Comparison of ENCODE assay signal across 22 cellular contexts in genomic region chr7:76252020-76252419, GRCh38. TPM values are rescaled to one million over a fixed set of nuclear protein-coding genes. Genes with fewer than 3 reads are reported as not detected.
DNase-seq lines count a peak whose midpoint lies in the region; ATAC-seq, FAIRE-seq and TF ChIP-seq lines count a peak whose summit lies in the region.
"Had no signal": no experiment of that assay in that cellular context is flagged by ENCODE, and none has a peak within 500 bp of the region (broad histone marks: within the 10 kb centered on the region; RNA-seq: fewer than 3 reads in every experiment).

No MANE protein-coding gene starts in this region.

- TF ChIP-seq EP300 in HepG2 (IDR thresholded peaks at IDR 0.05; ENCODE audit: low read depth in 2 of 2, low read length in 2 of 2), result no peak
- TF ChIP-seq EP300 in HepG2 (CRISPR knock-in tag; IDR thresholded peaks at IDR 0.05; ENCODE audit: borderline replicate concordance), result no peak
- no peak for TF ChIP-seq EP300 in H1 (IDR thresholded peaks at IDR 0.05; ENCODE audit: borderline replicate concordance in 1 of 2, low read depth in 2 of 2, low read length in 2 of 2)

- H3K4me1 Mint-ChIP-seq in H9, result peaks cover 15 to 23% of the 10 kb centered on the region in 2 experiments
- H3K4me1 Mint-ChIP-seq in immature natural killer cell, result no peaks in the 10 kb centered on the region
- H3K4me1 Mint-ChIP-seq in activated CD8-positive, alpha-beta memory T cell treated with anti-CD3 and anti-CD28 coated beads, Interleukin-2, amount 10 ng/mL, durations not matched to agents 7 days and 5 days, result no peaks in the 10 kb centered on the region
- H3K4me1 Mint-ChIP-seq: CD4-positive, alpha-beta memory T cell had no signal

- H3K9me3 Mint-ChIP-seq in H9 (no peaks in the 10 kb centered on the region), immature natural killer cell (no peaks in the 10 kb centered on the region)
- no peaks in the 10 kb centered on the region for H3K9me3 Mint-ChIP-seq in activated CD8-positive, alpha-beta memory T cell treated with anti-CD3 and anti-CD28 coated beads, Interleukin-2, amount 10 ng/mL, durations not matched to agents 7 days and 5 days (ENCODE audit: low read depth)
- H3K9me3 Mint-ChIP-seq: CD4-positive, alpha-beta memory T cell had no signal

- H4K91ac ChIP-seq in H9 (ENCODE audit: insufficient read length, low read depth, low read length), result no peak overlapping the region
- H4K91ac ChIP-seq in H1 (replicated peaks; ENCODE audit: insufficient read length, low read length), result no peak overlapping the region

- H3K23me2 ChIP-seq in H9 (ENCODE audit: insufficient read length, low read depth, low read length, poor library complexity, severe bottlenecking) (no peaks in the 10 kb centered on the region), H1 (ENCODE audit: low read depth, low read length) (no peaks in the 10 kb centered on the region)

- H3K36me3 ChIP-seq in HepG2 (replicated peaks in 1 of 2; ENCODE audit: control insufficient read depth in 1 of 2, insufficient read depth in 2 of 2, low read length in 2 of 2), result no peaks in the 10 kb centered on the region
- no peaks in the 10 kb centered on the region for H3K36me3 ChIP-seq in right lobe of liver
- peaks cover 0 to 1% (median 0%) of the 10 kb centered on the region in 4 experiments; a peak in 2 of 8 replicates for H3K36me3 ChIP-seq in H1 (ENCODE audit: control insufficient read depth in 2 of 4, insufficient read depth in 4 of 4, low read length in 3 of 4)
- no peaks in the 10 kb centered on the region for H3K36me3 ChIP-seq in vagina
- H3K36me3 ChIP-seq: BLaER1 treated with 17β-estradiol and CSF1 and Interleukin-3, amounts not matched to agents 10 nM and 100 nM had no signal

- FAIRE-seq in HepG2 (lab: Jason Lieb, UNC) (no peak), H1 (lab: Jason Lieb, UNC) (no peak)
- FAIRE-seq: A549, GM12891, GM18507 had no signal

- no peak for TF ChIP-seq CTCF in HepG2 (CRISPR knock-in tag; IDR thresholded peaks at IDR 0.05)
- no peak for TF ChIP-seq CTCF in right lobe of liver (IDR thresholded peaks at IDR 0.05)
- no peak for TF ChIP-seq CTCF in H9 (conservative IDR thresholded peaks at IDR 0.05)
- TF ChIP-seq CTCF in H1 (IDR thresholded peaks at IDR 0.05; ENCODE audit: control extremely low read depth in 1 of 3, insufficient read depth in 1 of 3, low read depth in 1 of 3, low read length in 3 of 3), result no peak
- no peak for TF ChIP-seq CTCF in vagina (IDR thresholded peaks at IDR 0.05)

- no peak overlapping the region for H3K18ac ChIP-seq in H9 (ENCODE audit: insufficient read length, low read depth, low read length)
- H3K18ac ChIP-seq in H1 (ENCODE audit: extremely low read depth, low read length), result no peak overlapping the region

- no peak overlapping the region for H4K5ac ChIP-seq in H9 (ENCODE audit: insufficient read length, low read depth, low read length)
- no peak overlapping the region for H4K5ac ChIP-seq in H1 (ENCODE audit: insufficient read length, low read depth, low read length)

- H2BK15ac ChIP-seq in H9 (ENCODE audit: low read depth, low read length) (no peak overlapping the region), H1 (ENCODE audit: low read length) (no peak overlapping the region)

- no peak overlapping the region for H2BK20ac ChIP-seq in H9 (ENCODE audit: low read depth, low read length, poor library complexity, severe bottlenecking)
- H2BK20ac ChIP-seq in H1 (ENCODE audit: low read length), result no peak overlapping the region

- H3K9ac ChIP-seq in HepG2 (ENCODE audit: insufficient read depth, low read depth, low read length) (no peak overlapping the region), H9 (ENCODE audit: extremely low read depth, insufficient read length, low read length) (no peak overlapping the region), H1 (replicated peaks in 1 of 4; ENCODE audit: extremely low read depth in 1 of 4, low read depth in 3 of 4, low read length in 3 of 4) (no peak overlapping the region)
- H3K9ac ChIP-seq: BLaER1 treated with 17β-estradiol and CSF1 and Interleukin-3, amounts not matched to agents 10 nM and 100 nM had no signal

- DNase-seq in HepG2 (ENCODE audit: low spot score) (no peak), right lobe of liver (no peak), H9 (no peak), H1 (ENCODE audit: low read depth in 1 of 2, low spot score in 2 of 2) (no peak), vagina (ENCODE audit: extremely low spot score in 2 of 2) (no peak), immature natural killer cell (no peak)
- DNase-seq in activated CD8-positive, alpha-beta memory T cell treated with anti-CD3 and anti-CD28 coated beads, Interleukin-2, amount 10 ng/mL, durations not matched to agents 7 days and 5 days, result no peak
- DNase-seq: 8988T; ACHN; AML-193; BE2C; Calu3; CD4-positive, alpha-beta memory T cell; COR-L47; DMS53; DMS79 treated with DMSO at 0.1 percent for 48 hours; GF-D8; HCEC 1CT had no signal

- H3K27me3 Mint-ChIP-seq in H9 (ENCODE audit: low read depth), result no peaks in the 10 kb centered on the region
- H3K27me3 Mint-ChIP-seq in immature natural killer cell (ENCODE audit: low read depth in 3 of 3), result peaks cover 3 to 8% (median 5%) of the 10 kb centered on the region in 3 donors
- H3K27me3 Mint-ChIP-seq in activated CD8-positive, alpha-beta memory T cell treated with anti-CD3 and anti-CD28 coated beads, Interleukin-2, amount 10 ng/mL, durations not matched to agents 7 days and 5 days, result peaks cover 3% of the 10 kb centered on the region

- H2AFZ ChIP-seq in HepG2 (ENCODE audit: low read length), result no peak overlapping the region
- no peak overlapping the region for H2AFZ ChIP-seq in H9 (ENCODE audit: low read length)
- H2AFZ ChIP-seq in H1 (ENCODE audit: low read length), result no peak overlapping the region

- H3K4me3 Mint-ChIP-seq in H9, result no peak overlapping the region; a peak in 1 of 5 replicates
- no peak overlapping the region for H3K4me3 Mint-ChIP-seq in immature natural killer cell
- no peak overlapping the region for H3K4me3 Mint-ChIP-seq in activated CD8-positive, alpha-beta memory T cell treated with anti-CD3 and anti-CD28 coated beads, Interleukin-2, amount 10 ng/mL, durations not matched to agents 7 days and 5 days
- H3K4me3 Mint-ChIP-seq: CD4-positive, alpha-beta memory T cell had no signal

- H3K4me2 ChIP-seq in HepG2 (ENCODE audit: low read depth, low read length) (no peak overlapping the region), H9 (ENCODE audit: insufficient read depth, insufficient read length, low read length) (peak overlapping the region; percentile 1), H1 (ENCODE audit: insufficient read depth in 1 of 2, low read depth in 2 of 2, low read length in 2 of 2) (peak overlapping the region; percentile 27 to 45; a peak in 2 of 4 replicates)
- H3K4me2 ChIP-seq: A549; BLaER1 treated with 17β-estradiol and CSF1 and Interleukin-3, amounts not matched to agents 10 nM and 100 nM had no signal

- peak overlapping the region in 1 of 3 experiments; percentile 76; a peak in 1 of 7 replicates for H3K27ac Mint-ChIP-seq in H9
- H3K27ac Mint-ChIP-seq in immature natural killer cell, result no peak overlapping the region
- H3K27ac Mint-ChIP-seq in activated CD8-positive, alpha-beta memory T cell treated with anti-CD3 and anti-CD28 coated beads, Interleukin-2, amount 10 ng/mL, durations not matched to agents 7 days and 5 days, result no peak overlapping the region
- H3K27ac Mint-ChIP-seq: CD4-positive, alpha-beta memory T cell had no signal

- H3T11ph ChIP-seq in H9 (ENCODE audit: low read length), result no peak overlapping the region

- H3K79me1 ChIP-seq in H9 (ENCODE audit: insufficient read depth, low read depth, low read length, poor library complexity, severe bottlenecking) (no peaks in the 10 kb centered on the region), H1 (ENCODE audit: low read depth, low read length) (no peaks in the 10 kb centered on the region; the same call in 1 of the 2 replicates)

- H2BK5ac ChIP-seq in H9 (ENCODE audit: insufficient read length, low read length) (no peak overlapping the region), H1 (ENCODE audit: low read depth, low read length) (no peak overlapping the region)

- H3K79me2 ChIP-seq in HepG2 (ENCODE audit: insufficient read depth, low read length), result no peaks in the 10 kb centered on the region
- no peaks in the 10 kb centered on the region for H3K79me2 ChIP-seq in H9 (ENCODE audit: insufficient read depth, low read length)
- no peaks in the 10 kb centered on the region for H3K79me2 ChIP-seq in H1 (ENCODE audit: control insufficient read depth in 1 of 2, insufficient read depth in 2 of 2, low read length in 2 of 2)

- no peak overlapping the region for H2BK12ac ChIP-seq in H9 (ENCODE audit: insufficient read length, low read depth, low read length)
- H2BK12ac ChIP-seq in H1 (ENCODE audit: low read depth, low read length), result 0 out of 2 replicates have a peak overlapping the region, but pooled peaks have one; percentile 7

- H3K23ac ChIP-seq in H9 (ENCODE audit: insufficient read length, low read depth, low read length) (no peak overlapping the region), H1 (ENCODE audit: insufficient read length) (no peak overlapping the region)

- H3K56ac ChIP-seq in H9 (ENCODE audit: insufficient read length, low read depth, low read length) (no peak overlapping the region), H1 (replicated peaks; ENCODE audit: insufficient read length, low read depth, low read length) (no peak overlapping the region)

- H4K8ac ChIP-seq in H9 (replicated peaks; ENCODE audit: insufficient read length, low read depth, low read length) (no peak overlapping the region), H1 (ENCODE audit: extremely low read depth, insufficient read depth, low read length) (no peak overlapping the region)

- TF ChIP-seq RAD21 in HepG2 (CRISPR knock-in tag; IDR thresholded peaks at IDR 0.05) (no peak), H1 (IDR thresholded peaks at IDR 0.05 in 1 of 2, conservative IDR thresholded peaks at IDR 0.05 in 1 of 2; ENCODE audit: low read depth in 2 of 2, low read length in 2 of 2) (no peak)

- H4K20me1 ChIP-seq in HepG2 (ENCODE audit: insufficient read depth, low read length) (no peaks in the 10 kb centered on the region), H9 (ENCODE audit: control insufficient read depth, insufficient read depth, insufficient read length) (peaks cover 3% of the 10 kb centered on the region), H1 (replicated peaks in 1 of 2; ENCODE audit: control insufficient read depth in 1 of 2, insufficient read depth in 2 of 2, low read length in 2 of 2) (no peaks in the 10 kb centered on the region)

- H3K4me3 ChIP-seq in HepG2 (replicated peaks in 1 of 3; ENCODE audit: insufficient read depth in 1 of 3, low read depth in 2 of 3, low read length in 3 of 3) (no peak overlapping the region), right lobe of liver (no peak overlapping the region), H1 (ENCODE audit: extremely low read depth in 1 of 4, insufficient read depth in 2 of 4, low read depth in 3 of 4, low read length in 4 of 4) (no peak overlapping the region), vagina (no peak overlapping the region)
- H3K4me3 ChIP-seq: A549; BLaER1 treated with 17β-estradiol and CSF1 and Interleukin-3, amounts not matched to agents 10 nM and 100 nM had no signal

- H2AK5ac ChIP-seq in H9 (ENCODE audit: insufficient read length, low read length), result no peak overlapping the region
- H2AK5ac ChIP-seq in H1 (ENCODE audit: low read depth, low read length), result no peak overlapping the region

- H3K27me3 ChIP-seq in HepG2 (ENCODE audit: control insufficient read depth in 1 of 2, insufficient read depth in 2 of 2, low read length in 2 of 2), result no peaks in the 10 kb centered on the region
- H3K27me3 ChIP-seq in right lobe of liver, result no peaks in the 10 kb centered on the region
- H3K27me3 ChIP-seq in H9 (ENCODE audit: insufficient read depth, low read length), result no peaks in the 10 kb centered on the region
- H3K27me3 ChIP-seq in H1 (replicated peaks in 1 of 4; ENCODE audit: control insufficient read depth in 3 of 4, extremely low read depth in 1 of 4, insufficient read depth in 3 of 4, low read length in 3 of 4), result no peaks in the 10 kb centered on the region
- no peaks in the 10 kb centered on the region for H3K27me3 ChIP-seq in vagina
- H3K27me3 ChIP-seq: BE2C; BLaER1 treated with 17β-estradiol and CSF1 and Interleukin-3, amounts not matched to agents 10 nM and 100 nM had no signal

- WGBS in HepG2 (ENCODE audit: low lambda C conversion rate), result 90% methylated on average over 6 of the region's 6 CpGs
- 82% methylated on average over 5 of the region's 6 CpGs for WGBS in right lobe of liver (ENCODE audit: insufficient coverage, low coverage, low lambda C conversion rate, missing lambda C conversion rate)
- WGBS in H9 (ENCODE audit: extremely low coverage, insufficient read length, low lambda C conversion rate), result no CpG with 5 or more reads among the region's 6 CpGs
- 62% methylated on average over 6 of the region's 6 CpGs; no CpG with 5 or more reads in 1 of the 2 experiments for whole genome bisulfite sequencing in H1 (ENCODE audit: extremely low coverage in 1 of 2, insufficient coverage in 1 of 2, insufficient read length in 1 of 2, insufficient replicate concordance in 2 of 2, low coverage in 1 of 2, low lambda C conversion rate in 2 of 2, missing lambda C conversion rate in 1 of 2), 2 experiments

- peaks cover 3 to 19% (median 6%) of the 10 kb centered on the region in 3 experiments for H3K36me3 Mint-ChIP-seq in H9 (ENCODE audit: insufficient read depth in 1 of 3, low read depth in 3 of 3)
- H3K36me3 Mint-ChIP-seq in immature natural killer cell, result no peaks in the 10 kb centered on the region
- H3K36me3 Mint-ChIP-seq in activated CD8-positive, alpha-beta memory T cell treated with anti-CD3 and anti-CD28 coated beads, Interleukin-2, amount 10 ng/mL, durations not matched to agents 7 days and 5 days, result no peaks in the 10 kb centered on the region
- H3K36me3 Mint-ChIP-seq: CD4-positive, alpha-beta memory T cell had no signal

- BruUV-seq in HepG2 (replicated peaks; lab: Mats Ljungman, UMichigan), result no TSS peak

- H3K4me1 ChIP-seq in HepG2 (ENCODE audit: insufficient read depth, low read length) (peaks cover 55% of the 10 kb centered on the region), right lobe of liver (no peaks in the 10 kb centered on the region), H9 (ENCODE audit: insufficient read depth, low read length) (no peaks in the 10 kb centered on the region; the same call in 1 of the 2 replicates), H1 (replicated peaks in 1 of 4; ENCODE audit: control insufficient read depth in 3 of 4, insufficient read depth in 4 of 4, low read length in 3 of 4) (peaks cover 1 to 6% (median 3%) of the 10 kb centered on the region in 4 experiments; a peak in 2 of 7 replicates), vagina (peaks cover 9% of the 10 kb centered on the region)

- no peak overlapping the region for H3K14ac ChIP-seq in H9 (ENCODE audit: insufficient read depth, low read length)
- no peak overlapping the region for H3K14ac ChIP-seq in H1 (ENCODE audit: insufficient read length)

- TF ChIP-seq POLR2A in HepG2 (IDR thresholded peaks at IDR 0.05; ENCODE audit: insufficient read depth in 1 of 2, low read depth in 2 of 2, low read length in 2 of 2) (no peak), right lobe of liver (IDR thresholded peaks at IDR 0.05) (no peak), H1 (IDR thresholded peaks at IDR 0.05; ENCODE audit: control extremely low read depth in 1 of 2, low read depth in 2 of 2, low read length in 2 of 2) (no peak), vagina (IDR thresholded peaks at IDR 0.05) (no peak)

- H3K4ac ChIP-seq in H9 (ENCODE audit: low read depth, low read length), result no peak overlapping the region
- H3K4ac ChIP-seq in H1 (replicated peaks; ENCODE audit: insufficient read length, low read depth, low read length), result no peak overlapping the region

- CTCF ChIA-PET in HepG2 (lab: Yijun Ruan, JAX; ENCODE audit: low intra/inter-chr PET ratio, low total read pairs), result no interaction called here
- CTCF ChIA-PET in H1 (lab: Charles Lee; ENCODE audit: partially characterized antibody), result interaction anchor here (0.9 to 5.2 kb wide), 8 partner anchors 11 to 229 kb away, joined by 3 to 17 read pairs (median 4); no protein-coding TSS in a partner anchor
- CTCF ChIA-PET in activated CD8-positive, alpha-beta memory T cell treated with anti-CD3 and anti-CD28 coated beads, Interleukin-2, amount 10 ng/mL, durations not matched to agents 7 days and 5 days (lab: Charles Lee), result no interaction called here

- H3K27ac ChIP-seq in HepG2 (ENCODE audit: extremely low read length, insufficient read depth, low read length) (peak overlapping the region; percentile 92), right lobe of liver (no peak overlapping the region), H9 (ENCODE audit: insufficient read length, low read depth, low read length) (no peak overlapping the region), H1 (ENCODE audit: low read depth, low read length) (no peak overlapping the region), vagina (no peak overlapping the region)
- H3K27ac ChIP-seq: A549; BLaER1 treated with 17β-estradiol and CSF1 and Interleukin-3, amounts not matched to agents 10 nM and 100 nM had no signal

- in situ Hi-C loops in HepG2 (cut with HindIII; ENCODE audit: extremely low pct_ligation_motif_present, low pct_unique_long_range_greater_than_20kb), result no loop called here

- no peak for ATAC-seq in HepG2
- ATAC-seq in right lobe of liver, result no peak
- no peak for ATAC-seq in activated CD8-positive, alpha-beta memory T cell treated with anti-CD3 and anti-CD28 coated beads, Interleukin-2, amount 10 ng/mL, durations not matched to agents 7 days and 5 days
- ATAC-seq: A549 had no signal

- intact Hi-C loops in HepG2 (cut with micrococcal nuclease; ENCODE audit: unreplicated experiment), result no loop called here
- intact Hi-C loops in right lobe of liver (cut with DNase I), result no loop called here
- intact Hi-C loops in vagina (cut with DNase I), result loop anchor here (10.0 kb wide), 1 partner anchor 537 kb away; no protein-coding TSS in a partner anchor

- H2BK120ac ChIP-seq in H9 (ENCODE audit: low read depth, low read length, poor library complexity, severe bottlenecking), result no peak overlapping the region
- no peak overlapping the region for H2BK120ac ChIP-seq in H1 (replicated peaks; ENCODE audit: low read depth, low read length)

- H3K9me3 ChIP-seq in HepG2 (ENCODE audit: low read length) (no peaks in the 10 kb centered on the region), right lobe of liver (no peaks in the 10 kb centered on the region), H9 (ENCODE audit: control insufficient read depth, low read depth, low read length) (no peaks in the 10 kb centered on the region), H1 (ENCODE audit: insufficient read depth in 2 of 2, low read depth in 1 of 2, low read length in 1 of 2) (no peaks in the 10 kb centered on the region), vagina (no peaks in the 10 kb centered on the region)
- H3K9me3 ChIP-seq: A549; BE2C; BLaER1 treated with 17β-estradiol and CSF1 and Interleukin-3, amounts not matched to agents 10 nM and 100 nM had no signal

- POLR2A ChIA-PET in HepG2 (lab: Yijun Ruan, JAX), result interaction anchor here (2.1 kb wide), 1 partner anchor 8 kb away, joined by 9 read pairs; no protein-coding TSS in a partner anchor
- POLR2A ChIA-PET in H1 (lab: Charles Lee; ENCODE audit: partially characterized antibody), result interaction anchor here (0.5 to 1.8 kb wide), 4 partner anchors 9 to 93 kb away, joined by 3 to 7 read pairs (median 3); no protein-coding TSS in a partner anchor

RNA-seq across cellular contexts. Expression of gene SRRM3, which starts 50.3 kb away (rescaled TPM):
- total RNA-seq in HepG2 (2016; rRNA removed; fragmentation: Illumina TruSeq; extraction: Trizol), result 0.11 and 0.13 TPM in 2 replicates
- 0.09 TPM in 1 of 2 replicates, not detected in the other for total RNA-seq in HepG2 (2016; cell fraction: cytosol; rRNA removed; fragmentation: Illumina TruSeq; extraction: Trizol; ENCODE audit: low read depth)
- 0.09 and 0.24 TPM in 2 replicates for total RNA-seq in HepG2 (2016; cell fraction: insoluble cytoplasmic fraction; rRNA removed; fragmentation: Illumina TruSeq; extraction: Trizol)
- 0.06 and 0.10 TPM in 2 replicates for total RNA-seq in HepG2 (2016; cell fraction: membrane; rRNA removed; fragmentation: Illumina TruSeq; extraction: Trizol)
- 0.22 and 0.47 TPM in 2 replicates for total RNA-seq in HepG2 (2016; cell fraction: nucleus; rRNA removed; fragmentation: Illumina TruSeq; extraction: Trizol)
- polyA plus RNA-seq in HepG2 (2011; rRNA removed), result 0.54 and 0.59 TPM in 2 replicates
- 0.09 and 0.23 TPM in 2 replicates for polyA plus RNA-seq in HepG2 (2011; cell fraction: cytosol; rRNA removed)
- polyA plus RNA-seq in HepG2 (2011; cell fraction: nucleus; rRNA removed), result 1.7 and 2.2 TPM in 2 replicates
- 0.71 and 0.80 TPM in 2 replicates for polyA plus RNA-seq in HepG2 (2012)
- polyA plus RNA-seq in HepG2 (2016; cell fraction: cytosol; fragmentation: Illumina TruSeq; extraction: Trizol; ENCODE audit: low read depth), result not detected in 2 replicates
- polyA plus RNA-seq in HepG2 (2016; cell fraction: insoluble cytoplasmic fraction; fragmentation: Illumina TruSeq; extraction: Trizol; ENCODE audit: low read depth), result 0.21 and 0.25 TPM in 2 replicates
- polyA plus RNA-seq in HepG2 (2016; cell fraction: membrane; fragmentation: Illumina TruSeq; extraction: Trizol; ENCODE audit: low read depth), result 0.11 TPM in 1 of 2 replicates, not detected in the other
- polyA plus RNA-seq in HepG2 (2016; cell fraction: nucleus; fragmentation: Illumina TruSeq; extraction: Trizol; ENCODE audit: insufficient read depth, low read depth), result 1.1 and 1.3 TPM in 2 replicates
- 0.12 and 1.4 TPM in 2 replicates for polyA minus RNA-seq in HepG2 (2011; rRNA and poly(A)+ RNA removed; ENCODE audit: low replicate concordance)
- polyA minus RNA-seq in HepG2 (2011; cell fraction: cytosol; rRNA and poly(A)+ RNA removed), result 0.30 TPM in 1 of 2 replicates, not detected in the other
- polyA minus RNA-seq in HepG2 (2011; cell fraction: nucleus; rRNA and poly(A)+ RNA removed), result 0.26 and 0.37 TPM in 2 replicates
- total RNA-seq in right lobe of liver, result under 1 TPM in 4 of 6 experiments, not detected in 2; 0.14 to 0.37 (median 0.19) TPM
- total RNA-seq in H9 (2021), result 10.7 and 11.0 TPM in 2 replicates
- 16.0 and 17.4 TPM in 2 replicates for total RNA-seq in H1 (2021; fragmentation: NEBNext Ultra II Directional; extraction: Animal tissue kit (Norgen Biotek cat#: 25700))
- polyA plus RNA-seq in H1 (2011; rRNA removed), result 10.4 and 18.4 TPM in 2 replicates
- 12.8 TPM for polyA plus RNA-seq in H1 (2011; cell fraction: cytosol; rRNA removed)
- 19.3 TPM for polyA plus RNA-seq in H1 (2011; cell fraction: nucleus; rRNA removed)
- polyA plus RNA-seq in H1 (2012, experiment 1 of 2), result 12.4 to 19.0 TPM (median 18.1 TPM) in 4 replicates
- 15.2 TPM for polyA plus RNA-seq in H1 (2012, experiment 2 of 2)
- polyA plus RNA-seq in H1 (2013, experiment 1 of 2), result 10.6 TPM
- polyA plus RNA-seq in H1 (2013, experiment 2 of 2), result 8.8 TPM
- 6.3 and 10.2 TPM in 2 replicates for polyA minus RNA-seq in H1 (2011; rRNA and poly(A)+ RNA removed)
- polyA minus RNA-seq in H1 (2011; cell fraction: cytosol; rRNA and poly(A)+ RNA removed), result 12.8 TPM
- polyA minus RNA-seq in H1 (2011; cell fraction: nucleus; rRNA and poly(A)+ RNA removed), result 12.0 TPM
- 9.8 TPM for total RNA-seq in vagina
- not detected for polyA plus RNA-seq in immature natural killer cell
- total RNA-seq in activated CD8-positive, alpha-beta memory T cell treated with anti-CD3 and anti-CD28 coated beads, Interleukin-2, amount 10 ng/mL, durations not matched to agents 7 days and 5 days, result under 1 TPM in 1 of 2 experiments, not detected in 1; 0.09 TPM
- total RNA-seq: CD4-positive, alpha-beta memory T cell had no signal
- polyA plus RNA-seq: CD4-positive, alpha-beta memory T cell had no signal

RNA-seq across cellular contexts. Expression of gene HSPB1, which starts 50.5 kb away (rescaled TPM):
- total RNA-seq in HepG2 (2016; rRNA removed; fragmentation: Illumina TruSeq; extraction: Trizol) (21.0 and 22.7 TPM in 2 replicates), right lobe of liver (100 to 1,000 TPM in 5 of 6 experiments, 10 to 100 TPM in 1; 64.4 to 275 (median 234) TPM), H9 (2021) (175 and 186 TPM in 2 replicates), vagina (3,606 TPM)
- 28.6 and 37.9 TPM in 2 replicates for total RNA-seq in HepG2 (2016; cell fraction: cytosol; rRNA removed; fragmentation: Illumina TruSeq; extraction: Trizol; ENCODE audit: low read depth)
- 19.5 and 23.3 TPM in 2 replicates for total RNA-seq in HepG2 (2016; cell fraction: insoluble cytoplasmic fraction; rRNA removed; fragmentation: Illumina TruSeq; extraction: Trizol)
- 23.9 and 34.4 TPM in 2 replicates for total RNA-seq in HepG2 (2016; cell fraction: membrane; rRNA removed; fragmentation: Illumina TruSeq; extraction: Trizol)
- total RNA-seq in HepG2 (2016; cell fraction: nucleus; rRNA removed; fragmentation: Illumina TruSeq; extraction: Trizol), result 7.9 and 12.0 TPM in 2 replicates
- polyA plus RNA-seq in HepG2 (2011; rRNA removed) (38.6 and 58.7 TPM in 2 replicates), H1 (2011; rRNA removed) (254 and 440 TPM in 2 replicates), immature natural killer cell (10 to 100 TPM; 11.2 to 49.8 (median 34.6) TPM)
- polyA plus RNA-seq in HepG2 (2011; cell fraction: cytosol; rRNA removed), result 27.4 and 50.9 TPM in 2 replicates
- polyA plus RNA-seq in HepG2 (2011; cell fraction: nucleus; rRNA removed), result 34.0 and 48.4 TPM in 2 replicates
- 35.1 and 96.6 TPM in 2 replicates for polyA plus RNA-seq in HepG2 (2012)
- 146 and 151 TPM in 2 replicates for polyA plus RNA-seq in HepG2 (2016; cell fraction: cytosol; fragmentation: Illumina TruSeq; extraction: Trizol; ENCODE audit: low read depth)
- 58.6 and 80.2 TPM in 2 replicates for polyA plus RNA-seq in HepG2 (2016; cell fraction: insoluble cytoplasmic fraction; fragmentation: Illumina TruSeq; extraction: Trizol; ENCODE audit: low read depth)
- 115 and 119 TPM in 2 replicates for polyA plus RNA-seq in HepG2 (2016; cell fraction: membrane; fragmentation: Illumina TruSeq; extraction: Trizol; ENCODE audit: low read depth)
- 42.2 and 50.9 TPM in 2 replicates for polyA plus RNA-seq in HepG2 (2016; cell fraction: nucleus; fragmentation: Illumina TruSeq; extraction: Trizol; ENCODE audit: insufficient read depth, low read depth)
- polyA minus RNA-seq in HepG2 (2011; rRNA and poly(A)+ RNA removed; ENCODE audit: low replicate concordance), result 27.1 and 53.9 TPM in 2 replicates
- polyA minus RNA-seq in HepG2 (2011; cell fraction: cytosol; rRNA and poly(A)+ RNA removed), result 26.1 and 27.0 TPM in 2 replicates
- 5.0 and 5.2 TPM in 2 replicates for polyA minus RNA-seq in HepG2 (2011; cell fraction: nucleus; rRNA and poly(A)+ RNA removed)
- total RNA-seq in H1 (2021; fragmentation: NEBNext Ultra II Directional; extraction: Animal tissue kit (Norgen Biotek cat#: 25700)), result 165 and 194 TPM in 2 replicates
- polyA plus RNA-seq in H1 (2011; cell fraction: cytosol; rRNA removed), result 140 TPM
- polyA plus RNA-seq in H1 (2011; cell fraction: nucleus; rRNA removed), result 158 TPM
- polyA plus RNA-seq in H1 (2012, experiment 1 of 2), result 103 to 239 TPM (median 205 TPM) in 4 replicates
- polyA plus RNA-seq in H1 (2012, experiment 2 of 2), result 130 TPM
- 200 TPM for polyA plus RNA-seq in H1 (2013, experiment 1 of 2)
- polyA plus RNA-seq in H1 (2013, experiment 2 of 2), result 202 TPM
- polyA minus RNA-seq in H1 (2011; rRNA and poly(A)+ RNA removed), result 12.2 and 16.7 TPM in 2 replicates
- 52.6 TPM for polyA minus RNA-seq in H1 (2011; cell fraction: cytosol; rRNA and poly(A)+ RNA removed)
- polyA minus RNA-seq in H1 (2011; cell fraction: nucleus; rRNA and poly(A)+ RNA removed), result 46.7 TPM
- total RNA-seq in activated CD8-positive, alpha-beta memory T cell treated with anti-CD3 and anti-CD28 coated beads, Interleukin-2, amount 10 ng/mL, durations not matched to agents 7 days and 5 days, result 10 to 100 TPM; 36.5 to 62.9 TPM

Comparison
In these comparisons a context has a peak if more than half of its experiments do, and no peak if none do; other contexts are left out.
1. RNA of gene HSPB1, which starts 50.5 kb away (total RNA-seq): 3,606 TPM in vagina (single experiment); 64.4 to 275 TPM in right lobe of liver, 175 to 186 TPM in H9, 165 to 194 TPM in H1, 36.5 to 62.9 TPM in activated CD8-positive, alpha-beta memory T cell treated with anti-CD3 and anti-CD28 coated beads, Interleukin-2, amount 10 ng/mL, durations not matched to agents 7 days and 5 days and 7.9 to 37.9 TPM in HepG2; every median in the first group is over 10 times any median in the second.